Comparison of ENCODE assay signal across 2 cellular contexts in the genomic region with DNA sequence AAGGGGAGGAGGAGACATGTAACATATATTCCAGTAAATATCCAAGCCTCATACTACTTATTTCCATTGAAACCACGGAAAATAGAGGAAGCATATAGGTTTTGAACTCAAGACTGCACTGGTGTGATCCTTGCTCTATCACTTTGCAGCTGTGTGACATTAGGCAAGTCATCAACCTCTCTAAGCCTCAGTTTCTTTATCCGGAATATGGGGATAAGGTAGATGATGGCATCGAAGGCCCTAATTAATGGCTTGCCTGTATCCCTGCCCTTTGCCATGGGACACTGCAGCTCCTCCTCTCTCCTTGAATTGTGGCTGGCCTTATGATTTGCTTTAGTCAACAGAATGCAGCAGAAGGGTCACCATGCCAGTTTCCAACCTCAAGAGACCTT.
TF ChIP-seq lines count a peak whose summit lies in the region.

No MANE protein-coding gene starts in this region.

TF ChIP-seq in SK-N-SH, 30 proteins besides CTCF, POLR2A, EP300 and RAD21:
- TF ChIP-seq TAF1 (IDR thresholded peaks at IDR 0.05; ENCODE audit: borderline replicate concordance, low read depth, low read length) (no peak), RCOR1 (IDR thresholded peaks at IDR 0.05; ENCODE audit: low read length) (no peak), FOSL2 (IDR thresholded peaks at IDR 0.05; ENCODE audit: borderline replicate concordance, low read depth) (no peak), TEAD4 (IDR thresholded peaks at IDR 0.05; ENCODE audit: borderline replicate concordance, insufficient read depth) (no peak), JUND (IDR thresholded peaks at IDR 0.05) (no peak), RXRA (IDR thresholded peaks at IDR 0.05; ENCODE audit: borderline replicate concordance, low read depth) (no peak), SIN3A (IDR thresholded peaks at IDR 0.05; ENCODE audit: borderline replicate concordance, low read depth, low read length) (no peak), EZH2phosphoT487 (IDR thresholded peaks at IDR 0.05; ENCODE audit: borderline replicate concordance, low read depth) (no peak), FOXJ3 (CRISPR knock-in tag; IDR thresholded peaks at IDR 0.05) (no peak), YY1 (IDR thresholded peaks at IDR 0.05; ENCODE audit: low read depth) (no peak)
- TF ChIP-seq, protein P1, sequence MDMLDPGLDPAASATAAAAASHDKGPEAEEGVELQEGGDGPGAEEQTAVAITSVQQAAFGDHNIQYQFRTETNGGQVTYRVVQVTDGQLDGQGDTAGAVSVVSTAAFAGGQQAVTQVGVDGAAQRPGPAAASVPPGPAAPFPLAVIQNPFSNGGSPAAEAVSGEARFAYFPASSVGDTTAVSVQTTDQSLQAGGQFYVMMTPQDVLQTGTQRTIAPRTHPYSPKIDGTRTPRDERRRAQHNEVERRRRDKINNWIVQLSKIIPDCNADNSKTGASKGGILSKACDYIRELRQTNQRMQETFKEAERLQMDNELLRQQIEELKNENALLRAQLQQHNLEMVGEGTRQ (IDR thresholded peaks at IDR 0.05; ENCODE audit: borderline replicate concordance, low read depth, low read length): no peak
- TF ChIP-seq, protein P2, sequence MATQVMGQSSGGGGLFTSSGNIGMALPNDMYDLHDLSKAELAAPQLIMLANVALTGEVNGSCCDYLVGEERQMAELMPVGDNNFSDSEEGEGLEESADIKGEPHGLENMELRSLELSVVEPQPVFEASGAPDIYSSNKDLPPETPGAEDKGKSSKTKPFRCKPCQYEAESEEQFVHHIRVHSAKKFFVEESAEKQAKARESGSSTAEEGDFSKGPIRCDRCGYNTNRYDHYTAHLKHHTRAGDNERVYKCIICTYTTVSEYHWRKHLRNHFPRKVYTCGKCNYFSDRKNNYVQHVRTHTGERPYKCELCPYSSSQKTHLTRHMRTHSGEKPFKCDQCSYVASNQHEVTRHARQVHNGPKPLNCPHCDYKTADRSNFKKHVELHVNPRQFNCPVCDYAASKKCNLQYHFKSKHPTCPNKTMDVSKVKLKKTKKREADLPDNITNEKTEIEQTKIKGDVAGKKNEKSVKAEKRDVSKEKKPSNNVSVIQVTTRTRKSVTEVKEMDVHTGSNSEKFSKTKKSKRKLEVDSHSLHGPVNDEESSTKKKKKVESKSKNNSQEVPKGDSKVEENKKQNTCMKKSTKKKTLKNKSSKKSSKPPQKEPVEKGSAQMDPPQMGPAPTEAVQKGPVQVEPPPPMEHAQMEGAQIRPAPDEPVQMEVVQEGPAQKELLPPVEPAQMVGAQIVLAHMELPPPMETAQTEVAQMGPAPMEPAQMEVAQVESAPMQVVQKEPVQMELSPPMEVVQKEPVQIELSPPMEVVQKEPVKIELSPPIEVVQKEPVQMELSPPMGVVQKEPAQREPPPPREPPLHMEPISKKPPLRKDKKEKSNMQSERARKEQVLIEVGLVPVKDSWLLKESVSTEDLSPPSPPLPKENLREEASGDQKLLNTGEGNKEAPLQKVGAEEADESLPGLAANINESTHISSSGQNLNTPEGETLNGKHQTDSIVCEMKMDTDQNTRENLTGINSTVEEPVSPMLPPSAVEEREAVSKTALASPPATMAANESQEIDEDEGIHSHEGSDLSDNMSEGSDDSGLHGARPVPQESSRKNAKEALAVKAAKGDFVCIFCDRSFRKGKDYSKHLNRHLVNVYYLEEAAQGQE (IDR thresholded peaks at IDR 0.05; ENCODE audit: low read depth, low read length): no peak
- TF ChIP-seq, protein P3, sequence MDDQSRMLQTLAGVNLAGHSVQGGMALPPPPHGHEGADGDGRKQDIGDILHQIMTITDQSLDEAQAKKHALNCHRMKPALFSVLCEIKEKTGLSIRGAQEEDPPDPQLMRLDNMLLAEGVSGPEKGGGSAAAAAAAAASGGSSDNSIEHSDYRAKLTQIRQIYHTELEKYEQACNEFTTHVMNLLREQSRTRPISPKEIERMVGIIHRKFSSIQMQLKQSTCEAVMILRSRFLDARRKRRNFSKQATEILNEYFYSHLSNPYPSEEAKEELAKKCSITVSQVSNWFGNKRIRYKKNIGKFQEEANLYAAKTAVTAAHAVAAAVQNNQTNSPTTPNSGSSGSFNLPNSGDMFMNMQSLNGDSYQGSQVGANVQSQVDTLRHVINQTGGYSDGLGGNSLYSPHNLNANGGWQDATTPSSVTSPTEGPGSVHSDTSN (IDR thresholded peaks at IDR 0.05): no peak
- TF ChIP-seq, protein P4, sequence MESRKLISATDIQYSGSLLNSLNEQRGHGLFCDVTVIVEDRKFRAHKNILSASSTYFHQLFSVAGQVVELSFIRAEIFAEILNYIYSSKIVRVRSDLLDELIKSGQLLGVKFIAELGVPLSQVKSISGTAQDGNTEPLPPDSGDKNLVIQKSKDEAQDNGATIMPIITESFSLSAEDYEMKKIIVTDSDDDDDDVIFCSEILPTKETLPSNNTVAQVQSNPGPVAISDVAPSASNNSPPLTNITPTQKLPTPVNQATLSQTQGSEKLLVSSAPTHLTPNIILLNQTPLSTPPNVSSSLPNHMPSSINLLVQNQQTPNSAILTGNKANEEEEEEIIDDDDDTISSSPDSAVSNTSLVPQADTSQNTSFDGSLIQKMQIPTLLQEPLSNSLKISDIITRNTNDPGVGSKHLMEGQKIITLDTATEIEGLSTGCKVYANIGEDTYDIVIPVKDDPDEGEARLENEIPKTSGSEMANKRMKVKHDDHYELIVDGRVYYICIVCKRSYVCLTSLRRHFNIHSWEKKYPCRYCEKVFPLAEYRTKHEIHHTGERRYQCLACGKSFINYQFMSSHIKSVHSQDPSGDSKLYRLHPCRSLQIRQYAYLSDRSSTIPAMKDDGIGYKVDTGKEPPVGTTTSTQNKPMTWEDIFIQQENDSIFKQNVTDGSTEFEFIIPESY (IDR thresholded peaks at IDR 0.05; ENCODE audit: borderline replicate concordance, low read depth): no peak

TF ChIP-seq in SK-N-SH treated with all-trans-retinoic acid at 6 μM for 48 hours, 23 proteins besides CTCF, POLR2A, EP300 and RAD21:
- TF ChIP-seq PPARA (CRISPR knock-in tag; IDR thresholded peaks at IDR 0.05; ENCODE audit: borderline replicate concordance) (no peak), BACH2 (CRISPR knock-in tag; IDR thresholded peaks at IDR 0.05; ENCODE audit: borderline replicate concordance) (no peak), TOX (CRISPR knock-in tag; IDR thresholded peaks at IDR 0.05; ENCODE audit: borderline replicate concordance) (no peak), RARB (CRISPR knock-in tag; IDR thresholded peaks at IDR 0.05) (no peak), ESRRG (CRISPR knock-in tag; IDR thresholded peaks at IDR 0.05) (no peak), ISL1 (CRISPR knock-in tag; IDR thresholded peaks at IDR 0.05) (no peak), ARNTL (CRISPR knock-in tag; IDR thresholded peaks at IDR 0.05; ENCODE audit: borderline replicate concordance, low read depth) (no peak), ZFP3 (CRISPR knock-in tag; IDR thresholded peaks at IDR 0.05) (no peak), ZNF565 (CRISPR knock-in tag; conservative IDR thresholded peaks at IDR 0.05; ENCODE audit: low read depth) (no peak), PATZ1 (CRISPR knock-in tag; IDR thresholded peaks at IDR 0.05; ENCODE audit: borderline replicate concordance) (no peak), ZNF70 (CRISPR knock-in tag; IDR thresholded peaks at IDR 0.05) (no peak)
- TF ChIP-seq, protein P5, sequence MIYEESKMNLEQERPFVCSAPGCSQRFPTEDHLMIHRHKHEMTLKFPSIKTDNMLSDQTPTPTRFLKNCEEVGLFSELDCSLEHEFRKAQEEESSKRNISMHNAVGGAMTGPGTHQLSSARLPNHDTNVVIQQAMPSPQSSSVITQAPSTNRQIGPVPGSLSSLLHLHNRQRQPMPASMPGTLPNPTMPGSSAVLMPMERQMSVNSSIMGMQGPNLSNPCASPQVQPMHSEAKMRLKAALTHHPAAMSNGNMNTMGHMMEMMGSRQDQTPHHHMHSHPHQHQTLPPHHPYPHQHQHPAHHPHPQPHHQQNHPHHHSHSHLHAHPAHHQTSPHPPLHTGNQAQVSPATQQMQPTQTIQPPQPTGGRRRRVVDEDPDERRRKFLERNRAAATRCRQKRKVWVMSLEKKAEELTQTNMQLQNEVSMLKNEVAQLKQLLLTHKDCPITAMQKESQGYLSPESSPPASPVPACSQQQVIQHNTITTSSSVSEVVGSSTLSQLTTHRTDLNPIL (CRISPR knock-in tag; IDR thresholded peaks at IDR 0.05; ENCODE audit: low read depth): no peak
